In genomic region chr3:69776926-69777581, GRCh38 we compare ENCODE assay signal across 26 cellular contexts. TPM values are rescaled to one million over a fixed set of nuclear protein-coding genes. Genes with fewer than 3 reads are reported as not detected.
DNase-seq lines count a peak whose midpoint lies in the region; ATAC-seq, FAIRE-seq and TF ChIP-seq lines count a peak whose summit lies in the region.
"Had no signal": no experiment of that assay in that cellular context is flagged by ENCODE, and none has a peak within 500 bp of the region (broad histone marks: within the 10 kb centered on the region; RNA-seq: fewer than 3 reads in every experiment).

No MANE protein-coding gene starts in this region.

- peak; percentile 84 for DNase-seq in CD1c-positive myeloid dendritic cell (ENCODE audit: extremely low spot score)
- DNase-seq in NB4 (ENCODE audit: low read depth): peak; percentile 4
- no peak for DNase-seq in pancreas
- DNase-seq in immature natural killer cell: no peak
- DNase-seq: activated gamma-delta T cell; CD4-positive, alpha-beta memory T cell; colonic mucosa; heart right ventricle; NCI-H146; NCI-H2171; NCI-H526 treated with DMSO at 0.1 percent for 48 hours; PC-9; retina; SHP77 treated with DMSO at 0.1 percent for 48 hours; stimulated activated CD8-positive, alpha-beta memory T cell treated with anti-CD3 and anti-CD28 coated beads, Interleukin-4, amount 100 ng/mL, for 48 hours; T-helper 17 cell; WERI-Rb-1 had no signal

- H3K4me1 ChIP-seq in pancreas: peaks cover 0 to 5% (median 0%) of the 10 kb centered on the region in 3 donors
- H3K4me1 ChIP-seq: colonic mucosa had no signal

- peak overlapping the region; percentile 17 for H3K4me3 Mint-ChIP-seq in dendritic cell treated with granulocyte-macrophage colony-stimulating factor and Interleukin-4, amounts not matched to agents 40 ng/mL and 50 ng/mL, for 4 days
- H3K4me3 Mint-ChIP-seq in immature natural killer cell: no peak overlapping the region
- H3K4me3 Mint-ChIP-seq: CD4-positive, alpha-beta memory T cell; T-helper 17 cell had no signal

- no peaks in the 10 kb centered on the region for H3K27me3 ChIP-seq in pancreas
- H3K27me3 ChIP-seq: breast epithelium, colonic mucosa, heart right ventricle had no signal

- H3K27me3 Mint-ChIP-seq in dendritic cell treated with granulocyte-macrophage colony-stimulating factor and Interleukin-4, amounts not matched to agents 40 ng/mL and 50 ng/mL, for 4 days: no peaks in the 10 kb centered on the region
- peaks cover 0 to 4% (median 1%) of the 10 kb centered on the region in 3 donors for H3K27me3 Mint-ChIP-seq in immature natural killer cell (ENCODE audit: low read depth in 3 of 3)
- H3K27me3 Mint-ChIP-seq: T-helper 17 cell had no signal

- H3K4me3 ChIP-seq in NB4 (ENCODE audit: low read depth, low read length): no peak overlapping the region
- no peak overlapping the region for H3K4me3 ChIP-seq in pancreas
- H3K4me3 ChIP-seq: breast epithelium, colonic mucosa, GM12878, heart right ventricle, PC-9 had no signal

- no peak for TF ChIP-seq POLR2A in NB4 (IDR thresholded peaks at IDR 0.05; ENCODE audit: extremely low read depth, insufficient read length)

- no peak overlapping the region for H3K27ac ChIP-seq in pancreas
- H3K27ac ChIP-seq: breast epithelium, colonic mucosa, PC-9, WERI-Rb-1 had no signal

- ATAC-seq in pancreas: peak in 1 of 4 donors; percentile 28
- no peak for ATAC-seq in GM21723 (IDR thresholded peaks at IDR 0.05; ENCODE audit: unreplicated experiment)
- ATAC-seq in GM21360 (IDR thresholded peaks at IDR 0.05; ENCODE audit: unreplicated experiment): no peak
- ATAC-seq in HG03571 (IDR thresholded peaks at IDR 0.05; ENCODE audit: unreplicated experiment): no peak
- ATAC-seq: GM12878, heart right ventricle, T-helper 17 cell had no signal

- peaks cover 38% of the 10 kb centered on the region for H3K4me1 Mint-ChIP-seq in dendritic cell treated with granulocyte-macrophage colony-stimulating factor and Interleukin-4, amounts not matched to agents 40 ng/mL and 50 ng/mL, for 4 days (ENCODE audit: low read depth)
- no peaks in the 10 kb centered on the region for H3K4me1 Mint-ChIP-seq in immature natural killer cell
- H3K4me1 Mint-ChIP-seq: CD4-positive, alpha-beta memory T cell; T-helper 17 cell had no signal

- peak; percentile 17 for FAIRE-seq in pancreas (lab: Jason Lieb, UNC)
- FAIRE-seq: GM12878, GM19239, H1, urothelium cell line had no signal

- H3K27ac Mint-ChIP-seq in dendritic cell treated with granulocyte-macrophage colony-stimulating factor and Interleukin-4, amounts not matched to agents 40 ng/mL and 50 ng/mL, for 4 days: peak overlapping the region; percentile 61
- H3K27ac Mint-ChIP-seq in immature natural killer cell: no peak overlapping the region
- H3K27ac Mint-ChIP-seq: CD4-positive, alpha-beta memory T cell; T-helper 17 cell had no signal

- no peaks in the 10 kb centered on the region for H3K36me3 Mint-ChIP-seq in dendritic cell treated with granulocyte-macrophage colony-stimulating factor and Interleukin-4, amounts not matched to agents 40 ng/mL and 50 ng/mL, for 4 days (ENCODE audit: low read depth)
- H3K36me3 Mint-ChIP-seq in immature natural killer cell: no peaks in the 10 kb centered on the region
- H3K36me3 Mint-ChIP-seq: CD4-positive, alpha-beta memory T cell had no signal

- H3K9me3 ChIP-seq in pancreas: no peaks in the 10 kb centered on the region
- H3K9me3 ChIP-seq: breast epithelium, colonic mucosa, heart right ventricle had no signal

- TF ChIP-seq CTCF in NB4 (IDR thresholded peaks at IDR 0.05; ENCODE audit: low read depth, low read length) (no peak), pancreas (IDR thresholded peaks at IDR 0.05) (no peak)

- H3K36me3 ChIP-seq in pancreas: no peaks in the 10 kb centered on the region
- H3K36me3 ChIP-seq: breast epithelium, colonic mucosa, heart right ventricle, WERI-Rb-1 had no signal

- intact Hi-C loops in dendritic cell treated with granulocyte-macrophage colony-stimulating factor and Interleukin-4, amounts not matched to agents 40 ng/mL and 50 ng/mL, for 4 days (cut with micrococcal nuclease): loop anchor here (5.0 kb wide), 1 partner anchor 40 kb away; the partner anchor contains the start of gene MITF
- intact Hi-C loops in pancreas (cut with DNase I): no loop called here

- no peaks in the 10 kb centered on the region for H3K9me3 Mint-ChIP-seq in dendritic cell treated with granulocyte-macrophage colony-stimulating factor and Interleukin-4, amounts not matched to agents 40 ng/mL and 50 ng/mL, for 4 days
- peaks cover 0 to 5% (median 0%) of the 10 kb centered on the region in 6 donors for H3K9me3 Mint-ChIP-seq in immature natural killer cell

RNA-seq across cellular contexts. Expression of gene MITF, which starts 37.8 kb away (rescaled TPM):
- 1 to 10 TPM; 5.1 to 9.7 (median 5.9) TPM for total RNA-seq in pancreas
- polyA plus RNA-seq in pancreas (1 to 10 TPM; 1.8 to 2.2 TPM), immature natural killer cell (1 to 10 TPM in 1 of 3 donors, under 1 TPM in 1, not detected in 1; 0.68 to 2.3 TPM)
- polyA plus RNA-seq: CD4-positive, alpha-beta memory T cell had no signal

Comparison
In these comparisons a context has a peak if more than half of its experiments do, and no peak if none do; other contexts are left out.
1. DNase-seq: peak in CD1c-positive myeloid dendritic cell (single experiment) and NB4 (single experiment); none in pancreas (0 of 6) and immature natural killer cell (0 of 3).